In the genomic region with DNA sequence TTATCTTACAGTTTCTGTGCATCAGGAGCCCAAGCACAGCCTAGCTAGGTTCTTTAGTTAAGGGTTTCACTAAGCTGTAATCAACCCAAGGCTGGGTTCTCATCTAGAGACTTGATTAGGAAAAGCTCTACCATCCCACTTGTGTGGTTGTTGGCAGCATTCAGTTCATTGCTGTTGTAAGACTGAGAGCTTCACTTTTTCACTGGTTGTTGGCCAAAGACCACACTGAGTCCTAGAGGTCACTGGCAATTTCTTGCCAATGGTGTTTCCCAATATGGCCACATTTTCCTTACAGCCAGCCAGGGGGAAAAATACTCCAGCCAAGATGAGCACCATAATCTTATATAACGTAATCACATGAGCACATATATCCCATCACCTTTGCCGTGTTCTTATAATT, we compare ENCODE assay signal across 23 cellular contexts.
A peak's percentile ranks its signal among the peaks of the same experiment; 100 is the strongest.
DNase-seq lines count a peak whose midpoint lies in the region; ATAC-seq and TF ChIP-seq lines count a peak whose summit lies in the region.
"Had no signal": no experiment of that assay in that cellular context is flagged by ENCODE, and none has a peak within 500 bp of the region (broad histone marks: within the 10 kb centered on the region; RNA-seq: fewer than 3 reads in every experiment).

No MANE protein-coding gene starts in this region.

- dilution Hi-C loops in mammary epithelial cell (cut with HindIII; ENCODE audit: low sequenced_read_pairs): no loop called here

- no peaks in the 10 kb centered on the region for H3K27me3 Mint-ChIP-seq in MCF 10A (ENCODE audit: insufficient read depth, unreplicated experiment)
- H3K27me3 Mint-ChIP-seq: CD4-positive, alpha-beta T cell; CD8-positive, alpha-beta memory T cell had no signal

- TF ChIP-seq CTCF in MCF 10A (IDR thresholded peaks at IDR 0.05; ENCODE audit: unreplicated experiment) (no peak), mammary epithelial cell (conservative IDR thresholded peaks at IDR 0.05 in 1 of 2, IDR thresholded peaks at IDR 0.05 in 1 of 2; ENCODE audit: extremely low read depth in 1 of 2, insufficient read depth in 1 of 2, low read depth in 1 of 2, low read length in 2 of 2) (no peak), fibroblast of the aortic adventitia (IDR thresholded peaks at IDR 0.05; ENCODE audit: insufficient read depth, low read length) (no peak), smooth muscle cell (IDR thresholded peaks at IDR 0.05; ENCODE audit: borderline replicate concordance, insufficient read depth, poor library complexity, severe bottlenecking) (no peak), WERI-Rb-1 (IDR thresholded peaks at IDR 0.05; ENCODE audit: low read depth, low read length) (no peak)

- no peak overlapping the region for H2AFZ ChIP-seq in mammary epithelial cell (ENCODE audit: low read depth, low read length)
- H2AFZ ChIP-seq in smooth muscle cell (ENCODE audit: low read depth): no peak overlapping the region
- H2AFZ ChIP-seq: GM23338 had no signal

- H3K36me3 ChIP-seq in mammary epithelial cell (ENCODE audit: insufficient read depth, low read length): no peaks in the 10 kb centered on the region
- no peaks in the 10 kb centered on the region for H3K36me3 ChIP-seq in smooth muscle cell (ENCODE audit: low read depth)
- no peaks in the 10 kb centered on the region for H3K36me3 ChIP-seq in WERI-Rb-1
- H3K36me3 ChIP-seq: BE2C, HAP-1 had no signal

- no peaks in the 10 kb centered on the region for H3F3A ChIP-seq in smooth muscle cell (ENCODE audit: low read depth)

- H3K9me3 ChIP-seq in mammary epithelial cell (replicated peaks; ENCODE audit: insufficient read depth, low read length) (no peaks in the 10 kb centered on the region), smooth muscle cell (replicated peaks; ENCODE audit: low read depth) (peaks cover 5% of the 10 kb centered on the region), WERI-Rb-1 (ENCODE audit: severe bottlenecking) (no peaks in the 10 kb centered on the region)
- H3K9me3 ChIP-seq: BE2C had no signal

- ATAC-seq in GM19324 (IDR thresholded peaks at IDR 0.05; ENCODE audit: low FRiP score, unreplicated experiment): no peak
- ATAC-seq: GM12878, GM23338 had no signal

- H4K20me1 ChIP-seq in mammary epithelial cell (ENCODE audit: insufficient read depth, low read length) (no peaks in the 10 kb centered on the region), smooth muscle cell (ENCODE audit: low read depth) (no peaks in the 10 kb centered on the region)
- H4K20me1 ChIP-seq: BLaER1 treated with 17β-estradiol and CSF1 and Interleukin-3, amounts not matched to agents 10 nM and 100 nM had no signal

- DNase-seq in MCF 10A (ENCODE audit: unreplicated experiment): peak; percentile 1
- DNase-seq in mammary epithelial cell: no peak
- DNase-seq in fibroblast of gingiva (ENCODE audit: low read depth): peak; percentile 71
- DNase-seq in fibroblast of the aortic adventitia (ENCODE audit: low read depth): peak; percentile 5
- DNase-seq in amygdala (lab: John Stamatoyannopoulos, UW): no peak
- no peak for DNase-seq in smooth muscle cell (lab: John Stamatoyannopoulos, UW; ENCODE audit: unreplicated experiment)
- no peak for DNase-seq in WERI-Rb-1
- DNase-seq: AML-193; BE2C; CD4-positive, alpha-beta T cell; CD8-positive, alpha-beta memory T cell; DMS 273 treated with DMSO at 0.1 percent for 48 hours; DMS79; EL; GDM1; HFFc6 had no signal

- H3K4me3 ChIP-seq in mammary epithelial cell (replicated peaks in 1 of 3; ENCODE audit: insufficient read depth in 1 of 3, low read depth in 2 of 3, low read length in 3 of 3) (no peak overlapping the region), fibroblast of the aortic adventitia (ENCODE audit: low read depth, low read length) (no peak overlapping the region), smooth muscle cell (no peak overlapping the region), WERI-Rb-1 (ENCODE audit: low read depth, low read length) (no peak overlapping the region)
- H3K4me3 ChIP-seq: BLaER1 treated with 17β-estradiol and CSF1 and Interleukin-3, amounts not matched to agents 10 nM and 100 nM; GM12878; GM23338; HAP-1 had no signal

- H3K79me2 ChIP-seq in mammary epithelial cell (ENCODE audit: insufficient read depth, low read length) (peaks cover 3% of the 10 kb centered on the region), smooth muscle cell (ENCODE audit: low read depth) (no peaks in the 10 kb centered on the region)

- peaks cover 16% of the 10 kb centered on the region for H3K9me3 Mint-ChIP-seq in MCF 10A (ENCODE audit: unreplicated experiment)

- BruUV-seq in MCF 10A (replicated peaks; lab: Mats Ljungman, UMichigan) (no TSS peak), mammary epithelial cell (replicated peaks; lab: Mats Ljungman, UMichigan) (no TSS peak)

- CTCF ChIA-PET in MCF 10A (lab: Yijun Ruan, JAX): no interaction called here
- CTCF ChIA-PET in mammary epithelial cell (lab: Charles Lee; ENCODE audit: low non-redundant PET): no interaction called here

- H3K27me3 ChIP-seq in mammary epithelial cell (ENCODE audit: insufficient read depth, low read length): no peaks in the 10 kb centered on the region
- H3K27me3 ChIP-seq in smooth muscle cell (ENCODE audit: low read depth): no peaks in the 10 kb centered on the region
- H3K27me3 ChIP-seq in WERI-Rb-1 (ENCODE audit: insufficient read depth, low read depth, severe bottlenecking): no peaks in the 10 kb centered on the region
- H3K27me3 ChIP-seq: BE2C; BLaER1 treated with 17β-estradiol and CSF1 and Interleukin-3, amounts not matched to agents 10 nM and 100 nM had no signal

- H3K27ac ChIP-seq in mammary epithelial cell (ENCODE audit: insufficient read depth, low read depth, low read length) (no peak overlapping the region), smooth muscle cell (ENCODE audit: low read depth) (no peak overlapping the region), WERI-Rb-1 (no peak overlapping the region)
- H3K27ac ChIP-seq: 22Rv1; BLaER1 treated with 17β-estradiol and CSF1 and Interleukin-3, amounts not matched to agents 10 nM and 100 nM had no signal

- H3K4me3 Mint-ChIP-seq in MCF 10A (ENCODE audit: unreplicated experiment): no peak overlapping the region
- H3K4me3 Mint-ChIP-seq: CD14-positive monocyte; CD4-positive, alpha-beta T cell; CD8-positive, alpha-beta memory T cell; GM23338; HFFc6 had no signal

- no peaks in the 10 kb centered on the region for H3K4me1 Mint-ChIP-seq in MCF 10A (ENCODE audit: insufficient read depth, unreplicated experiment)
- H3K4me1 Mint-ChIP-seq: CD14-positive monocyte, GM23338 had no signal

- in situ Hi-C loops in mammary epithelial cell (cut with MboI; ENCODE audit: low sequenced_read_pairs in 2 of 2): no loop called here

- WGBS in mammary epithelial cell (ENCODE audit: low coverage, missing lambda C conversion rate): 50% methylated on average over 2 of the region's 2 CpGs
- 47% methylated on average over 2 of the region's 2 CpGs for WGBS in smooth muscle cell (ENCODE audit: low lambda C conversion rate)

- no peaks in the 10 kb centered on the region for H3K4me1 ChIP-seq in mammary epithelial cell (ENCODE audit: insufficient read depth, low read length)
- H3K4me1 ChIP-seq in smooth muscle cell (ENCODE audit: low read depth): no peaks in the 10 kb centered on the region
- H3K4me1 ChIP-seq: BE2C; BLaER1 treated with 17β-estradiol and CSF1 and Interleukin-3, amounts not matched to agents 10 nM and 100 nM; HAP-1 had no signal

- intact Hi-C loops in MCF 10A (cut with micrococcal nuclease) (no loop called here), mammary epithelial cell (cut with micrococcal nuclease) (no loop called here)

- H3K36me3 Mint-ChIP-seq in MCF 10A (ENCODE audit: insufficient read depth, unreplicated experiment): no peaks in the 10 kb centered on the region

- no peak overlapping the region for H3K9ac ChIP-seq in mammary epithelial cell (ENCODE audit: insufficient read depth, low read length)
- no peak overlapping the region for H3K9ac ChIP-seq in smooth muscle cell (ENCODE audit: low read depth)
- H3K9ac ChIP-seq: BLaER1 treated with 17β-estradiol and CSF1 and Interleukin-3, amounts not matched to agents 10 nM and 100 nM had no signal

- H3K4me2 ChIP-seq in mammary epithelial cell (ENCODE audit: insufficient read depth, low read depth, low read length) (no peak overlapping the region), smooth muscle cell (no peak overlapping the region)
- H3K4me2 ChIP-seq: BLaER1 treated with 17β-estradiol and CSF1 and Interleukin-3, amounts not matched to agents 10 nM and 100 nM; GM23338 had no signal

- H3K27ac Mint-ChIP-seq in MCF 10A (ENCODE audit: low read depth, unreplicated experiment): no peak overlapping the region
- H3K27ac Mint-ChIP-seq: CD14-positive monocyte; CD4-positive, alpha-beta T cell; CD8-positive, alpha-beta memory T cell; GM23338; HFFc6 had no signal

- POLR2A ChIA-PET in MCF 10A (lab: Yijun Ruan, JAX): no interaction called here

Comparison
In these comparisons a context has a peak if more than half of its experiments do, and no peak if none do; other contexts are left out.
1. DNase-seq: peak in MCF 10A (single experiment), fibroblast of gingiva (single experiment) and fibroblast of the aortic adventitia (single experiment); none in mammary epithelial cell (single experiment), amygdala (0 of 56), smooth muscle cell (single experiment) and WERI-Rb-1 (single experiment).